Comparison of ENCODE assay signal across 1 cellular context in the genomic region with DNA sequence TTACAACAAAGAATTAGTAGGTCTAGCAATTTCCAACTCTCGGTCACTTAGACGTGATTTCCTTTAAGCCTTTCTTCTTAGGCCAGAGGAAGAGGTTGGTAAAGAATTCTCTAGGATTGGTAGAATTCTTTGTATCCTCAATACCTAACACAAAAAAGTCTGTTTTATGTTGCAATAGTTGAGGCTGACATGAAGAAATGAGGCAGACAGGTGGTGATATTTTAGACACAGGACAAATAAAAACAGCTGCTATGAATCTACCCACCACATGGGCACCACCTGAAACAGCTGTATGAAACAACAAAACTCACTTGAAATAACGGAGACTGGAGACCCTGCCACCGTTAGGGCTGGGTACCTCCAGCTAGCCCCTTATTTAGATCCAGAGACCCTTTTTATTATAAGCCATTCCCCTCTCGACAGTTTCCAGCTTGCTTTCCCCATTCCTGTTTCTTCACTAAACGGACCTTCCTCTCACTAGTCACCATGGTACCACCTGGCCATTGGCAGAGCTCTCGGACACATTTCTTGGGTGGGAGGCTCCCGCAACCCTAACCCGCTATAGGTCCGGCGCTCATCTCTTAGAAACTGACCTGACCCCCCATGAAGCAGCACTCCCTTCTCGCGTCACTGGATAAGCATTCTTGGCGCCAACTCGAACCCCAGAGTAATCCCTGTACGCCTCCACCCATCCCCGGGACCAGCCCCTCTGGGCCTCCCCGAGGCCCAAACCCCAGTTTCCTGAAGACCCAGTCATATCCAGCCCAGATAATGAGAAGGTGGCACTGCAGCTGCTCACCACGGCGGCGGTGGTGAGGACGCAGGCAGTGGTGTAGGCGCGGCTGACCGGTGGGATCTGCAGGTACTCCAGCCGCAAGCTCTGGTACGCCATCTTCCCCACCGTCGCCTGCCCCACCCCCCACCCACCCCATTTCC.
TF ChIP-seq lines count a peak whose summit lies in the region.

Gene DERL2 (minus strand): TSS at position 909 of the 936 bp plus-strand sequence. CDS start 17 bp downstream, at position 892.

TF ChIP-seq in K562, 482 proteins besides CTCF, POLR2A, EP300 and RAD21 (continued from another document and continues in another):
- no peak for TF ChIP-seq ZFP30 (CRISPR knock-in tag; IDR thresholded peaks at IDR 0.05; ENCODE audit: borderline replicate concordance)
- TF ChIP-seq TAF9B (IDR thresholded peaks at IDR 0.05; ENCODE audit: partially characterized antibody), result peak; percentile 41
- TF ChIP-seq, protein P1, sequence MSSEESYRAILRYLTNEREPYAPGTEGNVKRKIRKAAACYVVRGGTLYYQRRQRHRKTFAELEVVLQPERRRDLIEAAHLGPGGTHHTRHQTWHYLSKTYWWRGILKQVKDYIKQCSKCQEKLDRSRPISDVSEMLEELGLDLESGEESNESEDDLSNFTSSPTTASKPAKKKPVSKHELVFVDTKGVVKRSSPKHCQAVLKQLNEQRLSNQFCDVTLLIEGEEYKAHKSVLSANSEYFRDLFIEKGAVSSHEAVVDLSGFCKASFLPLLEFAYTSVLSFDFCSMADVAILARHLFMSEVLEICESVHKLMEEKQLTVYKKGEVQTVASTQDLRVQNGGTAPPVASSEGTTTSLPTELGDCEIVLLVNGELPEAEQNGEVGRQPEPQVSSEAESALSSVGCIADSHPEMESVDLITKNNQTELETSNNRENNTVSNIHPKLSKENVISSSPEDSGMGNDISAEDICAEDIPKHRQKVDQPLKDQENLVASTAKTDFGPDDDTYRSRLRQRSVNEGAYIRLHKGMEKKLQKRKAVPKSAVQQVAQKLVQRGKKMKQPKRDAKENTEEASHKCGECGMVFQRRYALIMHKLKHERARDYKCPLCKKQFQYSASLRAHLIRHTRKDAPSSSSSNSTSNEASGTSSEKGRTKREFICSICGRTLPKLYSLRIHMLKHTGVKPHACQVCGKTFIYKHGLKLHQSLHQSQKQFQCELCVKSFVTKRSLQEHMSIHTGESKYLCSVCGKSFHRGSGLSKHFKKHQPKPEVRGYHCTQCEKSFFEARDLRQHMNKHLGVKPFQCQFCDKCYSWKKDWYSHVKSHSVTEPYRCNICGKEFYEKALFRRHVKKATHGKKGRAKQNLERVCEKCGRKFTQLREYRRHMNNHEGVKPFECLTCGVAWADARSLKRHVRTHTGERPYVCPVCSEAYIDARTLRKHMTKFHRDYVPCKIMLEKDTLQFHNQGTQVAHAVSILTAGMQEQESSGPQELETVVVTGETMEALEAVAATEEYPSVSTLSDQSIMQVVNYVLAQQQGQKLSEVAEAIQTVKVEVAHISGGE (CRISPR knock-in tag; IDR thresholded peaks at IDR 0.05), result no peak
- no peak for TF ChIP-seq ZNF274 (IDR thresholded peaks at IDR 0.05; ENCODE audit: borderline replicate concordance, low read depth, low read length)
- no peak for TF ChIP-seq ELK1 (CRISPR knock-in tag; IDR thresholded peaks at IDR 0.05)
- TF ChIP-seq CREB1 (IDR thresholded peaks at IDR 0.05), result no peak
- no peak for TF ChIP-seq CREB1 (CRISPR knock-in tag; IDR thresholded peaks at IDR 0.05)
- no peak for TF ChIP-seq SLC30A9 (CRISPR knock-in tag; IDR thresholded peaks at IDR 0.05)
- no peak for TF ChIP-seq GATA2 (CRISPR knock-in tag; IDR thresholded peaks at IDR 0.05)
- no peak for TF ChIP-seq UBTF (IDR thresholded peaks at IDR 0.05; ENCODE audit: borderline replicate concordance in 1 of 2, low read depth in 2 of 2, low read length in 2 of 2)
- 0 out of 2 replicates have a peak, but pooled peaks have one; percentile 13 for TF ChIP-seq NFRKB (IDR thresholded peaks at IDR 0.05; ENCODE audit: low read depth)
- peak in 1 of 2 experiments; percentile 7; a peak in 1 of 4 replicates for TF ChIP-seq TRIM24 (IDR thresholded peaks at IDR 0.05)
- no peak for TF ChIP-seq E2F8 (IDR thresholded peaks at IDR 0.05; ENCODE audit: low read depth, partially characterized antibody)
- no peak for TF ChIP-seq HMGN3 (IDR thresholded peaks at IDR 0.05; ENCODE audit: borderline replicate concordance, extremely low read depth, insufficient read length, low read depth, low read length)
- no peak for TF ChIP-seq RBM17 (IDR thresholded peaks at IDR 0.05; ENCODE audit: borderline replicate concordance, low read depth, low read length)
- TF ChIP-seq, protein P2, sequence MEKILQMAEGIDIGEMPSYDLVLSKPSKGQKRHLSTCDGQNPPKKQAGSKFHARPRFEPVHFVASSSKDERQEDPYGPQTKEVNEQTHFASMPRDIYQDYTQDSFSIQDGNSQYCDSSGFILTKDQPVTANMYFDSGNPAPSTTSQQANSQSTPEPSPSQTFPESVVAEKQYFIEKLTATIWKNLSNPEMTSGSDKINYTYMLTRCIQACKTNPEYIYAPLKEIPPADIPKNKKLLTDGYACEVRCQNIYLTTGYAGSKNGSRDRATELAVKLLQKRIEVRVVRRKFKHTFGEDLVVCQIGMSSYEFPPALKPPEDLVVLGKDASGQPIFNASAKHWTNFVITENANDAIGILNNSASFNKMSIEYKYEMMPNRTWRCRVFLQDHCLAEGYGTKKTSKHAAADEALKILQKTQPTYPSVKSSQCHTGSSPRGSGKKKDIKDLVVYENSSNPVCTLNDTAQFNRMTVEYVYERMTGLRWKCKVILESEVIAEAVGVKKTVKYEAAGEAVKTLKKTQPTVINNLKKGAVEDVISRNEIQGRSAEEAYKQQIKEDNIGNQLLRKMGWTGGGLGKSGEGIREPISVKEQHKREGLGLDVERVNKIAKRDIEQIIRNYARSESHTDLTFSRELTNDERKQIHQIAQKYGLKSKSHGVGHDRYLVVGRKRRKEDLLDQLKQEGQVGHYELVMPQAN (IDR thresholded peaks at IDR 0.05; ENCODE audit: borderline replicate concordance), result peak; percentile 77; the same call in 1 of the 2 replicates
- TF ChIP-seq POLR2B (IDR thresholded peaks at IDR 0.05; ENCODE audit: low read depth, partially characterized antibody), result peak; percentile 24
- TF ChIP-seq, protein P3, sequence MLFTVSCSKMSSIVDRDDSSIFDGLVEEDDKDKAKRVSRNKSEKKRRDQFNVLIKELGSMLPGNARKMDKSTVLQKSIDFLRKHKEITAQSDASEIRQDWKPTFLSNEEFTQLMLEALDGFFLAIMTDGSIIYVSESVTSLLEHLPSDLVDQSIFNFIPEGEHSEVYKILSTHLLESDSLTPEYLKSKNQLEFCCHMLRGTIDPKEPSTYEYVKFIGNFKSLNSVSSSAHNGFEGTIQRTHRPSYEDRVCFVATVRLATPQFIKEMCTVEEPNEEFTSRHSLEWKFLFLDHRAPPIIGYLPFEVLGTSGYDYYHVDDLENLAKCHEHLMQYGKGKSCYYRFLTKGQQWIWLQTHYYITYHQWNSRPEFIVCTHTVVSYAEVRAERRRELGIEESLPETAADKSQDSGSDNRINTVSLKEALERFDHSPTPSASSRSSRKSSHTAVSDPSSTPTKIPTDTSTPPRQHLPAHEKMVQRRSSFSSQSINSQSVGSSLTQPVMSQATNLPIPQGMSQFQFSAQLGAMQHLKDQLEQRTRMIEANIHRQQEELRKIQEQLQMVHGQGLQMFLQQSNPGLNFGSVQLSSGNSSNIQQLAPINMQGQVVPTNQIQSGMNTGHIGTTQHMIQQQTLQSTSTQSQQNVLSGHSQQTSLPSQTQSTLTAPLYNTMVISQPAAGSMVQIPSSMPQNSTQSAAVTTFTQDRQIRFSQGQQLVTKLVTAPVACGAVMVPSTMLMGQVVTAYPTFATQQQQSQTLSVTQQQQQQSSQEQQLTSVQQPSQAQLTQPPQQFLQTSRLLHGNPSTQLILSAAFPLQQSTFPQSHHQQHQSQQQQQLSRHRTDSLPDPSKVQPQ (CRISPR knock-in tag; IDR thresholded peaks at IDR 0.05; ENCODE audit: borderline replicate concordance), result no peak
- TF ChIP-seq ZNF384 (IDR thresholded peaks at IDR 0.05; ENCODE audit: low read depth, low read length), result no peak
- TF ChIP-seq AFF1 (IDR thresholded peaks at IDR 0.05; ENCODE audit: low read depth in 1 of 2, partially characterized antibody in 2 of 2), result no peak
- TF ChIP-seq CBX5 (IDR thresholded peaks at IDR 0.05; ENCODE audit: borderline replicate concordance, low read depth), result no peak
- TF ChIP-seq ZNF282 (CRISPR knock-in tag; IDR thresholded peaks at IDR 0.05), result no peak
- TF ChIP-seq ZBTB17 (CRISPR knock-in tag; IDR thresholded peaks at IDR 0.05), result no peak
- TF ChIP-seq SAP30 (IDR thresholded peaks at IDR 0.05; ENCODE audit: borderline replicate concordance, insufficient read depth, low read depth, low read length, poor library complexity, severe bottlenecking), result peak; percentile 38
- TF ChIP-seq BRD4 (IDR thresholded peaks at IDR 0.05), result no peak
- peak; percentile 61; the same call in 1 of the 2 replicates for TF ChIP-seq C11orf30 (IDR thresholded peaks at IDR 0.05; ENCODE audit: low read depth)
- TF ChIP-seq, protein P4, sequence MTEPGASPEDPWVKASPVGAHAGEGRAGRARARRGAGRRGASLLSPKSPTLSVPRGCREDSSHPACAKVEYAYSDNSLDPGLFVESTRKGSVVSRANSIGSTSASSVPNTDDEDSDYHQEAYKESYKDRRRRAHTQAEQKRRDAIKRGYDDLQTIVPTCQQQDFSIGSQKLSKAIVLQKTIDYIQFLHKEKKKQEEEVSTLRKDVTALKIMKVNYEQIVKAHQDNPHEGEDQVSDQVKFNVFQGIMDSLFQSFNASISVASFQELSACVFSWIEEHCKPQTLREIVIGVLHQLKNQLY (CRISPR knock-in tag; conservative IDR thresholded peaks at IDR 0.05), result no peak
- TF ChIP-seq ZNF586 (CRISPR knock-in tag; conservative IDR thresholded peaks at IDR 0.05), result no peak
- no peak for TF ChIP-seq FOXA1 (IDR thresholded peaks at IDR 0.05; ENCODE audit: borderline replicate concordance)
